In genomic region chr16:27316038-27316680, GRCh38 we compare ENCODE assay signal across 9 cellular contexts. TPM values are rescaled to one million over a fixed set of nuclear protein-coding genes. Genes with fewer than 3 reads are reported as not detected.
A peak's percentile ranks its signal among the peaks of the same experiment; 100 is the strongest.
DNase-seq lines count a peak whose midpoint lies in the region; ATAC-seq and TF ChIP-seq lines count a peak whose summit lies in the region.
"Had no signal": no experiment of that assay in that cellular context is flagged by ENCODE, and none has a peak within 500 bp of the region (broad histone marks: within the 10 kb centered on the region; RNA-seq: fewer than 3 reads in every experiment).

No MANE protein-coding gene starts in this region.

- DNase-seq in heart left ventricle (no peak), Right ventricle myocardium superior (no peak), chondrocyte (ENCODE audit: low spot score) (peak; percentile 33), natural killer cell (no peak), NCI-H748 (lab: John Stamatoyannopoulos, UW; ENCODE audit: unreplicated experiment) (no peak), NCI-H446 treated with DMSO at 0.1 percent for 48 hours (lab: John Stamatoyannopoulos, UW) (no peak), HEK293T (ENCODE audit: extremely low spot score) (no peak)
- DNase-seq in stimulated activated CD4-positive, alpha-beta T cell treated with anti-CD3 and anti-CD28 coated beads, Interleukin-2, amount 100 ng/mL, for 48 hours: no peak
- DNase-seq: NCI-H2107 had no signal

- no peaks in the 10 kb centered on the region for H3K9me3 ChIP-seq in heart left ventricle

- no peak for ATAC-seq in heart left ventricle
- no peak for ATAC-seq in Right ventricle myocardium superior (ENCODE audit: poor library complexity)
- ATAC-seq in natural killer cell: no peak

- H3K27ac ChIP-seq in heart left ventricle: peak overlapping the region in 11 of 12 donors; percentile 43 to 99 (median 96)

- H3K27me3 Mint-ChIP-seq in chondrocyte (ENCODE audit: low read depth) (no peaks in the 10 kb centered on the region), natural killer cell (ENCODE audit: low read depth in 2 of 2) (no peaks in the 10 kb centered on the region)

- H3K4me1 Mint-ChIP-seq in chondrocyte (ENCODE audit: low read depth) (peaks cover 61% of the 10 kb centered on the region), natural killer cell (peaks cover 46 to 60% of the 10 kb centered on the region in 2 donors)

- intact Hi-C loops in heart left ventricle (cut with DNase I) (loop anchor here in 7 of 10 donors (5.0 to 10.0 kb wide), 5 partner anchors 49 to 81 kb away; partner anchors contain the start of gene NSMCE1 (in 1 of the 7)), Right ventricle myocardium superior (cut with DNase I) (no loop called here), natural killer cell (cut with micrococcal nuclease) (loop anchor here (5.0 kb wide), 1 partner anchor 51 kb away; no protein-coding TSS in a partner anchor)

- H3K4me3 Mint-ChIP-seq in chondrocyte (ENCODE audit: unreplicated experiment) (peak overlapping the region; percentile 87), natural killer cell (peak overlapping the region; percentile 96)

- CTCF ChIA-PET in HEK293T (lab: Yijun Ruan, JAX): interaction anchor here (0.6 kb wide), 1 partner anchor 52 kb away, joined by 3 read pairs; no protein-coding TSS in a partner anchor

- TF ChIP-seq CTCF in heart left ventricle (IDR thresholded peaks at IDR 0.05) (no peak), chondrocyte (IDR thresholded peaks at IDR 0.05) (no peak), natural killer cell (IDR thresholded peaks at IDR 0.05) (no peak)

- H3K4me3 ChIP-seq in heart left ventricle: peak overlapping the region in 8 of 12 donors; percentile 21 to 99 (median 91)

- no peak for TF ChIP-seq POLR2A in heart left ventricle (IDR thresholded peaks at IDR 0.05)

- H3K4me1 ChIP-seq in heart left ventricle: peaks cover 4 to 78% (median 30%) of the 10 kb centered on the region in 12 donors

- H3K36me3 ChIP-seq in heart left ventricle: peaks cover 0 to 17% (median 0%) of the 10 kb centered on the region in 9 donors

- H3K9me3 Mint-ChIP-seq in chondrocyte (ENCODE audit: low read depth) (no peaks in the 10 kb centered on the region), natural killer cell (no peaks in the 10 kb centered on the region)

- POLR2A ChIA-PET in HEK293T (lab: Yijun Ruan, JAX): no interaction called here

- H3K36me3 Mint-ChIP-seq in chondrocyte (ENCODE audit: low read depth) (peaks cover 1% of the 10 kb centered on the region), natural killer cell (no peaks in the 10 kb centered on the region)

- 62 to 77% (median 72%) methylated on average over 8 of the region's 8 CpGs for WGBS in heart left ventricle, 4 donors

- H3K27ac Mint-ChIP-seq in chondrocyte (ENCODE audit: unreplicated experiment): peak overlapping the region; percentile 27
- H3K27ac Mint-ChIP-seq in natural killer cell: peak overlapping the region; percentile 89 to 91

- H3K27me3 ChIP-seq in heart left ventricle: peaks cover 0 to 10% (median 0%) of the 10 kb centered on the region in 9 donors

TF ChIP-seq in HEK293T, 16 proteins besides CTCF, POLR2A, EP300 and RAD21:
- TF ChIP-seq ARNT (IDR thresholded peaks at IDR 0.05) (no peak), ZNF384 (IDR thresholded peaks at IDR 0.05) (no peak), HDGF (IDR thresholded peaks at IDR 0.05; ENCODE audit: borderline replicate concordance) (no peak), ELF4 (IDR thresholded peaks at IDR 0.05) (no peak), FOXM1 (IDR thresholded peaks at IDR 0.05; ENCODE audit: borderline replicate concordance) (no peak), PKNOX1 (IDR thresholded peaks at IDR 0.05) (no peak), BHLHE40 (IDR thresholded peaks at IDR 0.05; ENCODE audit: borderline replicate concordance) (no peak), LEF1 (IDR thresholded peaks at IDR 0.05; ENCODE audit: borderline replicate concordance) (no peak), NFRKB (IDR thresholded peaks at IDR 0.05) (no peak), CTBP1 (IDR thresholded peaks at IDR 0.05; ENCODE audit: borderline replicate concordance) (no peak), L3MBTL2 (conservative IDR thresholded peaks at IDR 0.05) (no peak), FOXK2 (IDR thresholded peaks at IDR 0.05) (no peak), SP1 (IDR thresholded peaks at IDR 0.05) (no peak)
TF ChIP-seq in HEK293T: peak in this region for 0.

RNA-seq across cellular contexts. Expression of gene IL4R, which starts 2.4 kb away (rescaled TPM):
- total RNA-seq in heart left ventricle: 10 to 100 TPM in 4 of 9 donors, 1 to 10 TPM in 5; 6.7 to 47.4 (median 8.2) TPM
- polyA plus RNA-seq in heart left ventricle: 1 to 10 TPM; 5.8 to 9.9 TPM
- 8.2 TPM for total RNA-seq in Right ventricle myocardium superior
- 30.1 to 47.7 TPM (median 41.0 TPM) in 3 replicates for total RNA-seq in chondrocyte
- 10 to 100 TPM; 70.2 to 87.2 (median 86.0) TPM for total RNA-seq in natural killer cell

RNA-seq across cellular contexts. Expression of gene NSMCE1, which starts 47.6 kb away (rescaled TPM):
- 10 to 100 TPM; 29.6 to 48.7 (median 36.8) TPM for total RNA-seq in heart left ventricle
- 10 to 100 TPM; 38.2 to 40.1 TPM for polyA plus RNA-seq in heart left ventricle
- 36.0 TPM for total RNA-seq in Right ventricle myocardium superior
- 19.6 to 23.2 TPM (median 21.2 TPM) in 3 replicates for total RNA-seq in chondrocyte
- total RNA-seq in natural killer cell: 10 to 100 TPM; 29.4 to 42.7 (median 37.7) TPM
